ENCODE assay signal across 19 cellular contexts in the genomic region with DNA sequence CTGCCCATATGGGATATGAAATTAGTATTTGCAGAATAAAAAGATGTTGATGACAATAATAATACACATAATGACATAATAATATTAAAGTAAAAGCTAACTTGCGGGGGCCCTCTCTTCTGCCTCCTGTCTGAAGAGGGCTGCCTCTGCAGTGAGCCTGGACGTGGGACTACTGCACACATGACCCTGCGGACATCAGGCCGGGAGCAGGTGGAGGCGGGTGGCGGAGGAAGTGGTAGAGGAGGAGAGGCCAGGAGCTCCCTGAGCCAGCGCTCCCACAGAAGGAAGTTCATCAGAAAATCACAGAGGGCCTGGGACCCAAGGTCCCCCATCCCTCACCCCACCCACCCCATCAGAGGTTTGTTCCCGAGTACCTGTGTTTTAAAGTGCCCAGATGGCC.
DNase-seq lines count a peak whose midpoint lies in the region; ATAC-seq, FAIRE-seq and TF ChIP-seq lines count a peak whose summit lies in the region.
"Had no signal": no experiment of that assay in that cellular context is flagged by ENCODE, and none has a peak within 500 bp of the region (broad histone marks: within the 10 kb centered on the region; RNA-seq: fewer than 3 reads in every experiment).

No MANE protein-coding gene starts in this region.

- WGBS in K562 (ENCODE audit: insufficient coverage, low coverage, missing lambda C conversion rate): 50% methylated on average over 6 of the region's 8 CpGs
- 88 to 97% (median 92%) methylated on average over 7 to 8 of the region's 8 CpGs for WGBS in adrenal gland, 4 donors

- H2AFZ ChIP-seq in K562 (ENCODE audit: low read depth, low read length): peak overlapping the region; percentile 1; the same call in 1 of the 2 replicates

- POLR2A ChIA-PET in HEK293 (lab: Yijun Ruan, JAX): no interaction called here
- POLR2A ChIA-PET in K562 (lab: Yijun Ruan, JAX): interaction anchor here (0.6 to 2.5 kb wide), 8 partner anchors 8 to 88 kb away, joined by 3 to 16 read pairs (median 4); partner anchors contain the start of gene ROPN1L

- no peak overlapping the region for H3K27ac ChIP-seq in HEK293 (ENCODE audit: extremely low read depth, low read depth, low read length)
- H3K27ac ChIP-seq in K562 (ENCODE audit: extremely low read depth, low read depth, low read length): no peak overlapping the region
- H3K27ac ChIP-seq in neutrophil: peak overlapping the region; percentile 5
- H3K27ac ChIP-seq in adrenal gland: no peak overlapping the region

- TF ChIP-seq POLR2A in K562 (conservative IDR thresholded peaks at IDR 0.05) (no peak), adrenal gland (IDR thresholded peaks at IDR 0.05) (no peak)

- H4K20me1 ChIP-seq in K562 (replicated peaks; ENCODE audit: control insufficient read depth, insufficient read depth, low read length): no peaks in the 10 kb centered on the region

- BruUV-seq in K562 (replicated peaks; lab: Mats Ljungman, UMichigan): no TSS peak

- TF ChIP-seq CTCF in BE2C (IDR thresholded peaks at IDR 0.05; ENCODE audit: low read depth, low read length): peak; percentile 3; the same call in 1 of the 2 replicates
- TF ChIP-seq CTCF in HEK293 (tag by site-specific recombination; IDR thresholded peaks at IDR 0.05): no peak
- 0 out of 6 replicates have a peak, but pooled peaks of 2 of the 3 experiments have one; percentile 26 to 29 for TF ChIP-seq CTCF in K562 (IDR thresholded peaks at IDR 0.05 in 2 of 3, conservative IDR thresholded peaks at IDR 0.05 in 1 of 3; ENCODE audit: insufficient read depth in 2 of 3, low read depth in 1 of 3, low read length in 3 of 3)
- TF ChIP-seq CTCF in neutrophil (IDR thresholded peaks at IDR 0.05): no peak
- no peak for TF ChIP-seq CTCF in adrenal gland (IDR thresholded peaks at IDR 0.05)

- no peak for FAIRE-seq in K562 (lab: Jason Lieb, UNC)
- FAIRE-seq: GM12892 had no signal

- peaks cover 4% of the 10 kb centered on the region for H3K4me1 ChIP-seq in BE2C
- 0 out of 2 replicates have a peak, but pooled peaks cover 3% of the 10 kb centered on the region for H3K4me1 ChIP-seq in HEK293 (ENCODE audit: control insufficient read depth, insufficient read depth, low read length)
- H3K4me1 ChIP-seq in K562 (replicated peaks in 1 of 2; ENCODE audit: control insufficient read depth in 2 of 2, insufficient read depth in 2 of 2, low read length in 2 of 2): peaks cover 26 to 59% of the 10 kb centered on the region in 2 experiments
- H3K4me1 ChIP-seq in neutrophil (ENCODE audit: control insufficient read depth in 1 of 2, insufficient read depth in 1 of 2, low read depth in 1 of 2, low read length in 1 of 2): peaks cover 34 to 39% of the 10 kb centered on the region in 2 experiments
- H3K4me1 ChIP-seq in adrenal gland (replicated peaks in 1 of 2): no peaks in the 10 kb centered on the region

- peak; percentile 59 for ATAC-seq in K562
- no peak for ATAC-seq in GM19397 (IDR thresholded peaks at IDR 0.05; ENCODE audit: unreplicated experiment)

- H3K79me2 ChIP-seq in K562 (ENCODE audit: control insufficient read depth, insufficient read depth, low read length): no peaks in the 10 kb centered on the region

- H3K27me3 ChIP-seq in BE2C: no peaks in the 10 kb centered on the region
- no peaks in the 10 kb centered on the region for H3K27me3 ChIP-seq in K562 (ENCODE audit: control insufficient read depth in 2 of 2, insufficient read depth in 2 of 2, low read length in 2 of 2)
- H3K27me3 ChIP-seq in neutrophil: no peaks in the 10 kb centered on the region
- no peaks in the 10 kb centered on the region for H3K27me3 ChIP-seq in adrenal gland

- intact Hi-C loops in K562 (cut with micrococcal nuclease) (loop anchor here (5.0 to 10.0 kb wide), 3 partner anchors 105 to 263 kb away; partner anchors contain the start of genes DAP and MARCHF6), adrenal gland (cut with DNase I) (no loop called here), posterior vena cava (cut with DNase I) (no loop called here)

- H3K9me3 ChIP-seq in BE2C (no peaks in the 10 kb centered on the region), HEK293 (ENCODE audit: control insufficient read depth, insufficient read depth, low read depth, low read length) (no peaks in the 10 kb centered on the region), K562 (replicated peaks; ENCODE audit: control insufficient read depth, insufficient read depth, low read depth, low read length) (no peaks in the 10 kb centered on the region), neutrophil (no peaks in the 10 kb centered on the region), adrenal gland (replicated peaks in 1 of 3) (no peaks in the 10 kb centered on the region)
- H3K9me3 ChIP-seq: SK-N-SH had no signal

- H3K9ac ChIP-seq in K562 (ENCODE audit: insufficient read depth in 1 of 2, low read depth in 2 of 2, low read length in 2 of 2): no peak overlapping the region
- H3K9ac ChIP-seq: SK-N-SH had no signal

- no peak for TF ChIP-seq RAD21 in K562 (CRISPR knock-in tag; conservative IDR thresholded peaks at IDR 0.05 in 1 of 2, IDR thresholded peaks at IDR 0.05 in 1 of 2)

- CTCF ChIA-PET in HEK293 (lab: Yijun Ruan, JAX) (interaction anchor here (0.6 to 1.6 kb wide), 8 partner anchors 12 to 126 kb away, joined by 3 to 5 read pairs (median 4); no protein-coding TSS in a partner anchor), K562 (lab: Yijun Ruan, JAX; ENCODE audit: low intra/inter-chr PET ratio) (no interaction called here)

- H3K9me1 ChIP-seq in K562 (ENCODE audit: control insufficient read depth, insufficient read depth, low read length): no peaks in the 10 kb centered on the region

- in situ Hi-C loops in K562 (cut with MboI): no loop called here

- no peak for TF ChIP-seq EP300 in K562 (IDR thresholded peaks at IDR 0.05; ENCODE audit: low read length)

- H3K4me2 ChIP-seq in K562 (ENCODE audit: insufficient read depth, low read length): peak overlapping the region; percentile 38; the same call in 1 of the 2 replicates
- H3K4me2 ChIP-seq: SK-N-SH had no signal

- DNase-seq in BE2C: no peak
- DNase-seq in K562 (ENCODE audit: extremely low read depth in 1 of 4, low spot score in 3 of 4): peak in 1 of 4 experiments; percentile 27
- no peak for DNase-seq in adrenal gland
- no peak for DNase-seq in kidney tubule cell (ENCODE audit: low spot score)
- DNase-seq in posterior vena cava (ENCODE audit: low spot score): no peak
- DNase-seq: Calu3; CD4-positive, alpha-beta memory T cell; HCEC 1CT; NCI-H1417; NCI-H187; NCI-H2227 treated with DMSO at 0.1 percent for 48 hours; NCI-H510A treated with DMSO at 0.1 percent for 48 hours; NCI-H774; Right ventricle myocardium superior; SK-N-SH had no signal

- H3K4me3 ChIP-seq in BE2C (ENCODE audit: low read depth, low read length) (no peak overlapping the region), HEK293 (ENCODE audit: low read depth, low read length) (no peak overlapping the region), K562 (no peak overlapping the region), neutrophil (ENCODE audit: low read depth in 1 of 2, low read length in 1 of 2) (no peak overlapping the region), adrenal gland (no peak overlapping the region)

- H3K36me3 ChIP-seq in BE2C (no peaks in the 10 kb centered on the region), HEK293 (ENCODE audit: control insufficient read depth in 2 of 2, insufficient read depth in 1 of 2, low read length in 2 of 2) (no peaks in the 10 kb centered on the region), K562 (ENCODE audit: control insufficient read depth, insufficient read depth, low read length) (no peaks in the 10 kb centered on the region), neutrophil (no peaks in the 10 kb centered on the region), adrenal gland (replicated peaks in 1 of 2) (no peaks in the 10 kb centered on the region)

TF ChIP-seq in HEK293, 187 proteins besides CTCF, POLR2A, EP300 and RAD21:
- TF ChIP-seq HOXD13 (CRISPR knock-in tag; IDR thresholded peaks at IDR 0.05; ENCODE audit: borderline replicate concordance) (no peak), ZFHX2 (tag by site-specific recombination; conservative IDR thresholded peaks at IDR 0.05) (0 out of 2 replicates have a peak, but pooled peaks have one; percentile 10), GLIS1 (tag by site-specific recombination; IDR thresholded peaks at IDR 0.05) (no peak), ZNF174 (tag by site-specific recombination; IDR thresholded peaks at IDR 0.05) (no peak), ZNF248 (tag by site-specific recombination; IDR thresholded peaks at IDR 0.05) (no peak)

TF ChIP-seq in K562, 482 proteins besides CTCF, POLR2A, EP300 and RAD21 (continues in another document):
- TF ChIP-seq FOXK1 (CRISPR knock-in tag; IDR thresholded peaks at IDR 0.05; ENCODE audit: borderline replicate concordance) (no peak), U2AF2 (optimal IDR thresholded peaks at IDR 0.05; ENCODE audit: low read depth, low read length) (no peak), PCBP1 (IDR thresholded peaks at IDR 0.05; ENCODE audit: low read depth, low read length, poor library complexity, severe bottlenecking) (no peak), XRCC3 (IDR thresholded peaks at IDR 0.05) (no peak), TSC22D4 (tag; IDR thresholded peaks at IDR 0.05) (no peak), SNIP1 (IDR thresholded peaks at IDR 0.05; ENCODE audit: low read depth) (no peak), ZNF764 (CRISPR knock-in tag; IDR thresholded peaks at IDR 0.05; ENCODE audit: low read depth) (peak; percentile 38; the same call in 1 of the 2 replicates), KAT2B (IDR thresholded peaks at IDR 0.05; ENCODE audit: low read depth, low read length) (no peak), USF1 (CRISPR knock-in tag; IDR thresholded peaks at IDR 0.05) (0 out of 2 replicates have a peak, but pooled peaks have one; percentile 24)

Comparison
In these comparisons a context has a peak if more than half of its experiments do, and no peak if none do; other contexts are left out.
1. CTCF ChIP-seq: peak in BE2C (single experiment) and K562 (2 of 3); none in HEK293 (single experiment), neutrophil (single experiment) and adrenal gland (0 of 6).